14 cellular contexts compared by ENCODE assay signal in the genomic region with DNA sequence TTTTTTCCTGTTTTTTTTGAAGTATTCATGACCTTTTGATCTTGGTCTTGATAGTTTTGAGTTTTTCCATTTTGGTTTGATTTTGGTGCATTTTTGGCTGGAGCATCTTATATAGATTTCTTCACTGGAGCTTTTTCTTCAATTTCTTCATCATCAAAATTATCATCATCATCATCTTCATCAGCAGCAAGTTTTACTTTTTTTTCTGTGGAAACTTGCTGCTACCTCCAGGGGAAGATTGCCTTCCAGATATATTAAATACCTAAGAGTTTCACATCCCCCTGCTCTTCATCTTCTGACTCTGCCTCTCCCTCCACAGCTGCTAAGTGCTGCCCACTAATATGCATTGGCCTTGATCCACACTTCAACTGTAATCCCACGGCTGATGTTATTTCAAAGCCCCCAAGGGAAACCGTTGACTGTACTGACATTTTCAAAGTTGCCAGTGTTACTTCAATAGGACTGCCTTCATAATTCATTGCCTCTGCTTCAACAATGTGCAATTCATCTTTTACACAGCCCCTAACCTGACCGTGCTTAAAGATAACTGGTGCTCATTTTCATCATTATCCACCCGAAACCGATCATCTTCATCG.
DNase-seq lines count a peak whose midpoint lies in the region; ATAC-seq, FAIRE-seq and TF ChIP-seq lines count a peak whose summit lies in the region.
"Had no signal": no experiment of that assay in that cellular context is flagged by ENCODE, and none has a peak within 500 bp of the region (broad histone marks: within the 10 kb centered on the region; RNA-seq: fewer than 3 reads in every experiment).

No MANE protein-coding gene starts in this region.

- TF ChIP-seq CTCF in ascending aorta (IDR thresholded peaks at IDR 0.05) (no peak), tibial artery (IDR thresholded peaks at IDR 0.05) (no peak)

- no peak overlapping the region for H3K4me3 ChIP-seq in ascending aorta
- H3K4me3 ChIP-seq in tibial artery, result no peak overlapping the region
- H3K4me3 ChIP-seq in neuronal stem cell (ENCODE audit: low read length in 2 of 2), result no peak overlapping the region

- H4K91ac ChIP-seq in neuronal stem cell (ENCODE audit: low read depth, low read length, poor library complexity), result no peak overlapping the region

- FAIRE-seq in HTR-8/SVneo (lab: Jason Lieb, UNC), result no peak

- no peak overlapping the region for H3K4me2 ChIP-seq in neuronal stem cell (ENCODE audit: insufficient read depth, low read length, poor library complexity, severe bottlenecking)

- H3K27me3 ChIP-seq in ascending aorta, result no peaks in the 10 kb centered on the region
- no peaks in the 10 kb centered on the region for H3K27me3 ChIP-seq in tibial artery
- no peaks in the 10 kb centered on the region for H3K27me3 ChIP-seq in neuronal stem cell (ENCODE audit: control insufficient read depth in 3 of 3, insufficient read depth in 3 of 3, low read depth in 1 of 3, low read length in 3 of 3)

- no peak overlapping the region for H3K9ac ChIP-seq in neuronal stem cell (ENCODE audit: low read depth, low read length, poor library complexity)

- H3K4ac ChIP-seq in neuronal stem cell (ENCODE audit: low read length), result no peak overlapping the region

- ATAC-seq in left ventricle myocardium superior, result peak; percentile 31
- ATAC-seq: PC-3 had no signal

- intact Hi-C loops in left ventricle myocardium superior (cut with micrococcal nuclease), result no loop called here
- intact Hi-C loops in cardiac septum (cut with DNase I), result no loop called here
- intact Hi-C loops in ascending aorta (cut with DNase I), result no loop called here
- intact Hi-C loops in tibial artery (cut with DNase I; ENCODE audit: low total_unique reads), result no loop called here

- no peak for DNase-seq in left ventricle myocardium superior
- DNase-seq in cardiac septum (ENCODE audit: low spot score), result no peak
- DNase-seq in ascending aorta (ENCODE audit: low spot score in 2 of 2), result no peak
- peak; percentile 51 for DNase-seq in fibroblast of peridontal ligament (ENCODE audit: extremely low read depth)
- DNase-seq in tibial artery, result no peak
- DNase-seq in neuronal stem cell (ENCODE audit: low spot score), result no peak
- no peak for DNase-seq in SHP77 treated with DMSO at 0.1 percent for 48 hours (lab: John Stamatoyannopoulos, UW)
- no peak for DNase-seq in HTR-8/SVneo (ENCODE audit: insufficient read length, low spot score)
- DNase-seq: DMS 273 treated with DMSO at 0.1 percent for 48 hours, DND-41, NCI-H1105, NCI-H1694 treated with DMSO at 0.1 percent for 48 hours, PC-3, RPMI8226 had no signal

- WGBS in neuronal stem cell (ENCODE audit: extremely low coverage in 2 of 2, insufficient read length in 2 of 2, insufficient replicate concordance in 1 of 2), 2 donors, result no CpG with 5 or more reads among the region's 6 CpGs

- H3K9me3 ChIP-seq in ascending aorta (no peaks in the 10 kb centered on the region), tibial artery (no peaks in the 10 kb centered on the region), neuronal stem cell (replicated peaks in 1 of 2; ENCODE audit: control insufficient read depth in 2 of 2, insufficient read depth in 1 of 2, low read depth in 1 of 2, low read length in 2 of 2) (no peaks in the 10 kb centered on the region)

- peak overlapping the region; percentile 55 to 59 for H3K27ac ChIP-seq in ascending aorta
- peak overlapping the region; percentile 29 to 59 for H3K27ac ChIP-seq in tibial artery
- H3K27ac ChIP-seq in neuronal stem cell (replicated peaks; ENCODE audit: low read length), result no peak overlapping the region

- H2BK120ac ChIP-seq in neuronal stem cell (ENCODE audit: low read depth, low read length), result no peak overlapping the region

- H3K79me1 ChIP-seq in neuronal stem cell (ENCODE audit: low read depth, low read length), result no peaks in the 10 kb centered on the region

- H2AK5ac ChIP-seq in neuronal stem cell (ENCODE audit: low read depth, low read length), result no peak overlapping the region

- H2BK15ac ChIP-seq in neuronal stem cell (ENCODE audit: low read length), result no peak overlapping the region

- H3K36me3 ChIP-seq in ascending aorta, result no peaks in the 10 kb centered on the region
- no peaks in the 10 kb centered on the region for H3K36me3 ChIP-seq in tibial artery
- no peaks in the 10 kb centered on the region for H3K36me3 ChIP-seq in neuronal stem cell (replicated peaks in 1 of 2; ENCODE audit: control insufficient read depth in 2 of 2, insufficient read depth in 2 of 2, low read length in 2 of 2)

- H2BK5ac ChIP-seq in neuronal stem cell (ENCODE audit: low read length), result no peak overlapping the region

- H3K4me1 ChIP-seq in ascending aorta (peaks cover 3 to 13% of the 10 kb centered on the region in 2 donors), tibial artery (peaks cover 0 to 36% (median 19%) of the 10 kb centered on the region in 4 donors), neuronal stem cell (ENCODE audit: control insufficient read depth in 2 of 2, insufficient read depth in 1 of 2, low read depth in 1 of 2, low read length in 2 of 2) (no peaks in the 10 kb centered on the region)

- no peak overlapping the region for H3K18ac ChIP-seq in neuronal stem cell (ENCODE audit: low read length)

- no peak overlapping the region for H2BK12ac ChIP-seq in neuronal stem cell (ENCODE audit: low read length)

- H3K14ac ChIP-seq in neuronal stem cell (ENCODE audit: low read length), result no peak overlapping the region

- no peak overlapping the region for H2AFZ ChIP-seq in neuronal stem cell (ENCODE audit: low read length)

- H3K23ac ChIP-seq in neuronal stem cell (ENCODE audit: low read depth, low read length, poor library complexity), result no peak overlapping the region

- H4K8ac ChIP-seq in neuronal stem cell (ENCODE audit: low read depth, low read length), result no peak overlapping the region
